8 cellular contexts compared by ENCODE assay signal in the genomic region with DNA sequence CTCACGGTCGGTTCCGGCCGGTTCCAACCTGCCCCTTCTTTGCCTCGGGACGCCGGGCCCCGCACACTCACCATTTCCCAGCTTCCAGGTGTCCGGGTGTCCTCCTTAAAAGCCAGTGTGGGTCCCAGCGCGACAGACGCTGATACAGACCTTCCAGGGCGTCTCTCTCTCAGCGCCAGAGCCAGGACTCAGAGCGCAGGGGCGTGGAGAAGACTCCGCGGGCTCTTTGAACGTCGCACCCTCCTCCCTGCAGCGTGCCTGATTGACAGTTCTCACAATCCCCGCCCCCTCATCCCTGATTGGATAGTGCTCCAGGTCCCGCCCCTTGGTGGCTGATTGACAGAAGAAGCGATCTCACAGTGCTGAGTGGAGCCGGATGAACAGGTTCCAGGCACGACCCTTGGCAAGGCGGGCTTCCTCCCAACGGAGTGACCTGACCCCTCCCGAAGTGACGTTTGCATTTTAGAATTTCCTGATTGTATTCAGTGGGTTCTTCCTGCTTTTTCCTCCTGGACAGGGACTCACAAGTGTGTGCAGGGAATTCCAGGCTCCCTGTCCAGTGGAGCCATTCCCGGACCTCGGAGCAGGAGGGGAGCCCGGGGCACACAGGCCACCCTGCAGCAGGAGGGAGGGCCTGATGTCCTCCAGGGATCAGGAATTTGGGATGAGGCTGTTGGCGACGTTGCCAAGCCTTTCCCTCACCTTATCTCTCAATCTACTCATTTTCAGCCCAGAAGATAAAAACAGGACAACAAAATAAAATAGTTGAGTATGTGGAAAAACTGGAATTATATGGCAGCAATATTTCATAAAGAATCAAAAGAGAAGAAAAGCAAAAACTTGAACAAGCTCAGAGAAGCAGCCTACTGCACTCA. TPM values are rescaled to one million over a fixed set of nuclear protein-coding genes. Genes with fewer than 3 reads are reported as not detected.
DNase-seq lines count a peak whose midpoint lies in the region; ATAC-seq and TF ChIP-seq lines count a peak whose summit lies in the region.

TSS of gene ZNF823 (minus strand) at position 201 of the 875 bp plus-strand sequence. CDS start at position 74, 127 bp downstream.

- no peak for TF ChIP-seq CTCF in astrocyte of the spinal cord (IDR thresholded peaks at IDR 0.05; ENCODE audit: low read depth, low read length)

- in situ Hi-C loops in astrocyte of the spinal cord (cut with HindIII; ENCODE audit: low sequenced_read_pairs), result no loop called here

- peak; percentile 42 for ATAC-seq in GM18508 (IDR thresholded peaks at IDR 0.05; ENCODE audit: insufficient read depth, unreplicated experiment)
- ATAC-seq in HG02973 (IDR thresholded peaks at IDR 0.05; ENCODE audit: unreplicated experiment), result peak; percentile 91

- peak within 1 kb of the TSS; percentile 89 for H3K4me3 ChIP-seq in astrocyte of the spinal cord (ENCODE audit: low read depth, low read length)

- DNase-seq in NCI-H1930 (lab: John Stamatoyannopoulos, UW) (peak; percentile 92 to 93), T1000 (lab: John Stamatoyannopoulos, UW) (peak; percentile 92), astrocyte of the spinal cord (ENCODE audit: low read depth, low spot score) (peak; percentile 97), hippocampal formation (lab: John Stamatoyannopoulos, UW) (peak; percentile 96 to 99), renal cortical epithelial cell (ENCODE audit: low read depth) (peak; percentile 97), cortex of kidney (lab: John Stamatoyannopoulos, UW) (no peak)

RNA-seq across cellular contexts. Expression of gene ZNF823, which starts in this region (rescaled TPM):
- 24.3 and 28.7 TPM in 2 replicates for total RNA-seq in renal cortical epithelial cell
